Comparison of ENCODE assay signal across 1 cellular context in the genomic region with DNA sequence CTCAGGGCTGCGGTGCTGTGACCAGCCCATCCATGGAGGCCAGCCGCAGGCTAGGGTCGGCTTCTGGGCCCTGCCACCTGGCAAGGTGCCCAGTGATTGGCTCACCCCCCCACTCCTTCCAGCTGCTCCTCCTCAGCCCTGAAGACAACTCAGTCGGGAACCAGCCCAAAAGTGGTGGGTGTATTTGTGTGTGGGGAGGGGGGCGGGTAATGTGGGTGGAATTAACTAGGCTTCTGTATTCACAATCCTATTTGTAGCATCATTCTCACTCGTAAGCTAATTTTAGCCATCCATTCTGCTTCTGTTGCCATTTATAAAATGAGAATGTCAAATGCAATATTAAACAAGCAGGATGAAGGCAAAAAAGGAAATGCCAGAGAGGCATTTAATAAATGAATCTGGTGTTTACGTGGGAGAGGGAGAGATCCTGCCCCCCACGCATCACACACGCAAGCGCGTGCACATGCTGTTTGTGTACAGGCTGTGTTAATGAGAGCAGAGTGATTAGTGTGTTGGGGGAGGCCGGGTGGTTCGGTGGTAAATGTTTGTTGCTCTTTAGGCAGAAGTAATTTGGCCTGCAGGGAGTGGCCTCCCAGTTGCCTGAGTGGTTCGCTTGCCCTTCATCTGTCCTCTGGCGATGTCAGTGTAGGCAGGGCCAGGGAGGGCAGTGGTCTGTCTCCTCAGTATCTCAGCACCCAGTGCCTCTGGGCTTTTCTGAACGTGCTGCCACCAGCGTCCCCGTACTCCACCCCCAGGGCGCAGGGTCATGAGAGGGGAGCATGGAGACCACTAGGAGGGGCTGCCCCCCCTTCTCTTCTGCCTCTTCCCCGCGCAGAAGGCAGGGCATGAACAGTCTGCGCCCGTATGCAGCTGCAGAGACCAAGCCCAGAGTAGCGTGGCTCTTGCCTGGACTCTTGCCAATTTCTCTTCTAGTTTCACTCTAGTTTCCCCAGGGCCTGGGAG.
TF ChIP-seq lines count a peak whose summit lies in the region.

No MANE protein-coding gene starts in this region.

TF ChIP-seq in WTC11, 78 proteins besides CTCF, POLR2A, EP300 and RAD21 (continued from another document):
- TF ChIP-seq, protein P1, sequence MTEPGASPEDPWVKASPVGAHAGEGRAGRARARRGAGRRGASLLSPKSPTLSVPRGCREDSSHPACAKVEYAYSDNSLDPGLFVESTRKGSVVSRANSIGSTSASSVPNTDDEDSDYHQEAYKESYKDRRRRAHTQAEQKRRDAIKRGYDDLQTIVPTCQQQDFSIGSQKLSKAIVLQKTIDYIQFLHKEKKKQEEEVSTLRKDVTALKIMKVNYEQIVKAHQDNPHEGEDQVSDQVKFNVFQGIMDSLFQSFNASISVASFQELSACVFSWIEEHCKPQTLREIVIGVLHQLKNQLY (CRISPR knock-in tag; IDR thresholded peaks at IDR 0.05): no peak
- TF ChIP-seq FOXJ3 (CRISPR knock-in tag; IDR thresholded peaks at IDR 0.05; ENCODE audit: borderline replicate concordance) (no peak), FOXP1 (CRISPR knock-in tag; IDR thresholded peaks at IDR 0.05; ENCODE audit: borderline replicate concordance) (no peak), SOX15 (CRISPR knock-in tag; IDR thresholded peaks at IDR 0.05) (no peak), NFYB (CRISPR knock-in tag; conservative IDR thresholded peaks at IDR 0.05; ENCODE audit: low read depth) (no peak), ZNF423 (CRISPR knock-in tag; IDR thresholded peaks at IDR 0.05) (no peak), CDX4 (CRISPR knock-in tag; IDR thresholded peaks at IDR 0.05; ENCODE audit: borderline replicate concordance) (no peak)
